Comparison of ENCODE assay signal across 1 cellular context in genomic region chr12:124297856-124298255, GRCh38.
TF ChIP-seq lines count a peak whose summit lies in the region.

No MANE protein-coding gene starts in this region.

TF ChIP-seq in K562, 482 proteins besides CTCF, POLR2A, EP300 and RAD21:
- TF ChIP-seq POLR2H (tag; IDR thresholded peaks at IDR 0.05; ENCODE audit: low read depth), result no peak
